ENCODE assay signal across 1 cellular context in genomic region chr6:37432916-37433656, GRCh38.
A peak's percentile ranks its signal among the peaks of the same experiment; 100 is the strongest.
TF ChIP-seq lines count a peak whose summit lies in the region.

TSS of gene CMTR1 (plus strand) at chr6:37433221. CDS start at chr6:37435630, 2,409 bp downstream.

TF ChIP-seq in HepG2, 621 proteins besides CTCF, POLR2A, EP300 and RAD21 (continued from another document):
- TF ChIP-seq AKNA (CRISPR knock-in tag; IDR thresholded peaks at IDR 0.05; ENCODE audit: borderline replicate concordance) (no peak), LBX2 (CRISPR knock-in tag; IDR thresholded peaks at IDR 0.05; ENCODE audit: borderline replicate concordance) (peak; percentile 4; the same call in 1 of the 2 replicates), ZNF773 (CRISPR knock-in tag; IDR thresholded peaks at IDR 0.05; ENCODE audit: borderline replicate concordance) (0 out of 2 replicates have a peak, but pooled peaks have one; percentile 38), DMAP1 (CRISPR knock-in tag; IDR thresholded peaks at IDR 0.05) (peak; percentile 84; the same call in 1 of the 2 replicates), ZFP62 (CRISPR knock-in tag; IDR thresholded peaks at IDR 0.05) (no peak), ZNF674 (CRISPR knock-in tag; IDR thresholded peaks at IDR 0.05; ENCODE audit: low read depth) (no peak; the same call in 1 of the 2 replicates), ZNF761 (CRISPR knock-in tag; conservative IDR thresholded peaks at IDR 0.05) (peak; percentile 89), ZNF350 (CRISPR knock-in tag; IDR thresholded peaks at IDR 0.05; ENCODE audit: borderline replicate concordance, low read depth) (peak; percentile 87), RORA (CRISPR knock-in tag; IDR thresholded peaks at IDR 0.05) (no peak), ELF3 (CRISPR knock-in tag; IDR thresholded peaks at IDR 0.05) (peak; percentile 71), ARNT2 (CRISPR knock-in tag; IDR thresholded peaks at IDR 0.05; ENCODE audit: low read depth) (peak; percentile 78), ZZZ3 (CRISPR knock-in tag; IDR thresholded peaks at IDR 0.05; ENCODE audit: borderline replicate concordance) (peak; percentile 90), ZNF230 (CRISPR knock-in tag; IDR thresholded peaks at IDR 0.05) (peak; percentile 94; the same call in 1 of the 2 replicates), TAF15 (IDR thresholded peaks at IDR 0.05; ENCODE audit: low read depth, low read length, poor library complexity, severe bottlenecking) (peak; percentile 35), TEAD2 (CRISPR knock-in tag; IDR thresholded peaks at IDR 0.05) (no peak), TRIM22 (IDR thresholded peaks at IDR 0.05) (no peak), MXD3 (CRISPR knock-in tag; IDR thresholded peaks at IDR 0.05) (peak; percentile 79), TCF12 (IDR thresholded peaks at IDR 0.05) (no peak), TCF12 (CRISPR knock-in tag; IDR thresholded peaks at IDR 0.05) (peak; percentile 11; the same call in 1 of the 2 replicates), ATM (IDR thresholded peaks at IDR 0.05; ENCODE audit: borderline replicate concordance) (no peak), NR2F6 (IDR thresholded peaks at IDR 0.05) (no peak), NR2F6 (CRISPR knock-in tag; IDR thresholded peaks at IDR 0.05) (peak; percentile 51), RCOR2 (CRISPR knock-in tag; IDR thresholded peaks at IDR 0.05) (0 out of 2 replicates have a peak, but pooled peaks have one; percentile 28), ZNF282 (IDR thresholded peaks at IDR 0.05; ENCODE audit: partially characterized antibody) (no peak), MYNN (CRISPR knock-in tag; IDR thresholded peaks at IDR 0.05; ENCODE audit: low read depth) (no peak), ZHX1 (CRISPR knock-in tag; IDR thresholded peaks at IDR 0.05; ENCODE audit: low read depth) (peak; percentile 89), BORCS8-MEF2B (CRISPR knock-in tag; IDR thresholded peaks at IDR 0.05) (peak; percentile 46), ASH2L (IDR thresholded peaks at IDR 0.05; ENCODE audit: insufficient read length, low read depth, low read length) (peak; percentile 96), ZNF770 (CRISPR knock-in tag; IDR thresholded peaks at IDR 0.05) (peak; percentile 60; the same call in 1 of the 2 replicates), PAF1 (CRISPR knock-in tag; IDR thresholded peaks at IDR 0.05) (no peak), JUNB (CRISPR knock-in tag; IDR thresholded peaks at IDR 0.05; ENCODE audit: borderline replicate concordance) (no peak), ZNF121 (CRISPR knock-in tag; IDR thresholded peaks at IDR 0.05) (peak; percentile 71), PREB (CRISPR knock-in tag; IDR thresholded peaks at IDR 0.05) (no peak), ZSCAN22 (CRISPR knock-in tag; IDR thresholded peaks at IDR 0.05) (peak; percentile 98)
